ENCODE assay signal across 21 cellular contexts in genomic region chr6:167410510-167410909, GRCh38.
A peak's percentile ranks its signal among the peaks of the same experiment; 100 is the strongest.
DNase-seq lines count a peak whose midpoint lies in the region; ATAC-seq and TF ChIP-seq lines count a peak whose summit lies in the region.
"Had no signal": no experiment of that assay in that cellular context is flagged by ENCODE, and none has a peak within 500 bp of the region (broad histone marks: within the 10 kb centered on the region; RNA-seq: fewer than 3 reads in every experiment).

No MANE protein-coding gene starts in this region.

- no peak overlapping the region for H2AFZ ChIP-seq in H9 (ENCODE audit: low read length)
- H2AFZ ChIP-seq: PC-9 had no signal

- no peak overlapping the region for H3K27ac ChIP-seq in H9 (ENCODE audit: insufficient read length, low read depth, low read length)
- H3K27ac ChIP-seq: BLaER1, PC-9, SJSA1 had no signal

- no peak overlapping the region for H3K27ac Mint-ChIP-seq in H9
- peak overlapping the region in 3 of 5 experiments; percentile 27 to 58 (median 46) for H3K27ac Mint-ChIP-seq in brain
- H3K27ac Mint-ChIP-seq: CD4-positive, CD25-positive, alpha-beta regulatory T cell had no signal

- H3K79me1 ChIP-seq in H9 (ENCODE audit: insufficient read depth, low read depth, low read length, poor library complexity, severe bottlenecking) = no peaks in the 10 kb centered on the region

- H3K4me1 Mint-ChIP-seq in H9 (peaks cover 31 to 34% of the 10 kb centered on the region in 2 experiments), brain (peaks cover 31% of the 10 kb centered on the region)
- H3K4me1 Mint-ChIP-seq: CD4-positive, CD25-positive, alpha-beta regulatory T cell had no signal

- H4K91ac ChIP-seq in H9 (ENCODE audit: insufficient read length, low read depth, low read length) = no peak overlapping the region

- H2AK5ac ChIP-seq in H9 (ENCODE audit: insufficient read length, low read length) = no peak overlapping the region

- H3K14ac ChIP-seq in H9 (ENCODE audit: insufficient read depth, low read length) = no peak overlapping the region

- no peak overlapping the region for H3K18ac ChIP-seq in H9 (ENCODE audit: insufficient read length, low read depth, low read length)

- H2BK120ac ChIP-seq in H9 (ENCODE audit: low read depth, low read length, poor library complexity, severe bottlenecking) = no peak overlapping the region

- no peaks in the 10 kb centered on the region for H3K9me3 ChIP-seq in H9 (ENCODE audit: control insufficient read depth, low read depth, low read length)
- H3K9me3 ChIP-seq: BLaER1, SJSA1 had no signal

- no peak overlapping the region for H3K4me2 ChIP-seq in H9 (ENCODE audit: insufficient read depth, insufficient read length, low read length)
- H3K4me2 ChIP-seq: BLaER1, PC-9 had no signal

- H3K27me3 Mint-ChIP-seq in H9 (ENCODE audit: low read depth) (peaks cover 5% of the 10 kb centered on the region; the same call in 1 of the 2 replicates), brain (peaks cover 3% of the 10 kb centered on the region)
- H3K27me3 Mint-ChIP-seq: CD4-positive, CD25-positive, alpha-beta regulatory T cell had no signal

- no peaks in the 10 kb centered on the region; a peak in 1 of 5 replicates for H3K9me3 Mint-ChIP-seq in H9
- H3K9me3 Mint-ChIP-seq in brain = no peaks in the 10 kb centered on the region
- H3K9me3 Mint-ChIP-seq: CD4-positive, CD25-positive, alpha-beta regulatory T cell had no signal

- H3K23ac ChIP-seq in H9 (ENCODE audit: insufficient read length, low read depth, low read length) = no peak overlapping the region

- TF ChIP-seq CTCF in H9 (conservative IDR thresholded peaks at IDR 0.05) (no peak), brain (conservative IDR thresholded peaks at IDR 0.05) (no peak)

- no peaks in the 10 kb centered on the region for H3K27me3 ChIP-seq in H9 (ENCODE audit: insufficient read depth, low read length)
- H3K27me3 ChIP-seq: BLaER1 had no signal

- ATAC-seq in sciatic nerve (peak; percentile 35), GM18909 (IDR thresholded peaks at IDR 0.05; ENCODE audit: poor library complexity, unreplicated experiment) (no peak)
- ATAC-seq: Right ventricle myocardium inferior had no signal

- no peak overlapping the region for H2BK5ac ChIP-seq in H9 (ENCODE audit: insufficient read length, low read length)

- H3K4me3 Mint-ChIP-seq in H9 = no peak overlapping the region
- peak overlapping the region in 1 of 5 experiments; percentile 42 for H3K4me3 Mint-ChIP-seq in brain
- H3K4me3 Mint-ChIP-seq: CD4-positive, CD25-positive, alpha-beta regulatory T cell had no signal

- H4K5ac ChIP-seq in H9 (ENCODE audit: insufficient read length, low read depth, low read length) = no peak overlapping the region

- no peaks in the 10 kb centered on the region; a peak in 1 of 7 replicates for H3K36me3 Mint-ChIP-seq in H9 (ENCODE audit: insufficient read depth in 1 of 3, low read depth in 3 of 3)
- H3K36me3 Mint-ChIP-seq in brain = no peaks in the 10 kb centered on the region
- H3K36me3 Mint-ChIP-seq: CD4-positive, CD25-positive, alpha-beta regulatory T cell had no signal

- no peak overlapping the region for H2BK12ac ChIP-seq in H9 (ENCODE audit: insufficient read length, low read depth, low read length)

- no peak overlapping the region for H3T11ph ChIP-seq in H9 (ENCODE audit: low read length)

- H4K8ac ChIP-seq in H9 (replicated peaks; ENCODE audit: insufficient read length, low read depth, low read length) = no peak overlapping the region

- no peak overlapping the region for H3K4ac ChIP-seq in H9 (ENCODE audit: low read depth, low read length)

- no peaks in the 10 kb centered on the region; the same call in 1 of the 2 replicates for H3K4me1 ChIP-seq in H9 (ENCODE audit: insufficient read depth, low read length)
- H3K4me1 ChIP-seq: BLaER1, SJSA1 had no signal

- no peaks in the 10 kb centered on the region for H4K20me1 ChIP-seq in H9 (ENCODE audit: control insufficient read depth, insufficient read depth, insufficient read length)
- H4K20me1 ChIP-seq: BLaER1 had no signal

- intact Hi-C loops in sciatic nerve (cut with DNase I) = no loop called here

- no peaks in the 10 kb centered on the region for H3K23me2 ChIP-seq in H9 (ENCODE audit: insufficient read length, low read depth, low read length, poor library complexity, severe bottlenecking)

- H3K9ac ChIP-seq in H9 (ENCODE audit: extremely low read depth, insufficient read length, low read length) = no peak overlapping the region
- H3K9ac ChIP-seq: BLaER1 had no signal

- DNase-seq in H9 (peak; percentile 26), islet precursor cell (peak; percentile 45), sciatic nerve (ENCODE audit: low spot score) (no peak), NCI-H1417 (lab: John Stamatoyannopoulos, UW) (no peak), UCSD-AML1 (lab: John Stamatoyannopoulos, UW; ENCODE audit: unreplicated experiment) (no peak)
- DNase-seq: CD4-positive, CD25-positive, alpha-beta regulatory T cell; DMS153; DND-41; KBM-7; MV-4-11; NCI-H146; NCI-H1930; NCI-H2171; NCI-H226; NCI-H510A; PC-9 had no signal

- H3K79me2 ChIP-seq in H9 (ENCODE audit: insufficient read depth, low read length) = no peaks in the 10 kb centered on the region

- no peak overlapping the region for H2BK20ac ChIP-seq in H9 (ENCODE audit: low read depth, low read length, poor library complexity, severe bottlenecking)

- no peak overlapping the region for H2BK15ac ChIP-seq in H9 (ENCODE audit: low read depth, low read length)

- H3K56ac ChIP-seq in H9 (ENCODE audit: insufficient read length, low read depth, low read length) = no peak overlapping the region

- WGBS in H9 (ENCODE audit: extremely low coverage, insufficient read length, low lambda C conversion rate) = no CpG with 5 or more reads among the region's 9 CpGs

Comparison
In these comparisons a context has a peak if more than half of its experiments do, and no peak if none do; other contexts are left out.
1. DNase-seq: peak in H9 (single experiment) and islet precursor cell (single experiment); none in sciatic nerve (single experiment), NCI-H1417 (0 of 3) and UCSD-AML1 (single experiment).
2. H3K27ac Mint-ChIP-seq: peak in brain (3 of 5); none in H9 (0 of 3).